Comparison of ENCODE assay signal across 9 cellular contexts in the genomic region with DNA sequence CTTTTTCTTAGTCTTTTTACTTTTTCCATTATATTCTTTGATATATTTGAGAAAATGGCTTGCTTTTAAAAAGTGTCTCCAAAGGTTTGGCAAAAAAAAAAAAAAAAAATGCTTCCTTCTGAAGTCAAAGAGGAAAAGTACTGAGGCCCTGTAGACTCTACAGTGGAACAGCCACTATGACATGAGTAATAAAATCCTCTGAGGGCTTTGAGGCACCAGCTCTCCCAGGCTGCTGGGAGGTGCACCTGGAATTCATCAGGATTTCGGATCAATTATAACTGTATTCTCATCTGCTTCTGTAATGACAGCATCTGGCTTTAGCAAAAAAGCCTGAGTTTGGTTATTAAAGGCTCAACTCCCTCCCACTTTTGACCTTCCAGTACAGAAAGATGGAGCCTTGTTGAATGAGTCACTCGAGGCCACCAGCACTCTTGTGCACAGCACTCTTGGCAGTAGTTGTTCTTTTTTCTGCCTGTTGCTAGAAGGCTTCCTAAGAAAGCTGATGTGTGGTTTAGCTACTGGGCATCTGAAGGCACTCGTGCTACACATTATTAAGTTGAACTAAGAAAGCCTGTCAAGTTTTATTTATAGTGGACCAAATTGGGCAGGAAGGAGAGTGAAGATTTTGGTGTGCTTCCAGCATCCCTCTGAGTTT.
A peak's percentile ranks its signal among the peaks of the same experiment; 100 is the strongest.
DNase-seq lines count a peak whose midpoint lies in the region; ATAC-seq and TF ChIP-seq lines count a peak whose summit lies in the region.
"Had no signal": no experiment of that assay in that cellular context is flagged by ENCODE, and none has a peak within 500 bp of the region (broad histone marks: within the 10 kb centered on the region; RNA-seq: fewer than 3 reads in every experiment).

No MANE protein-coding gene starts in this region.

- TF ChIP-seq POLR2A in thyroid gland (IDR thresholded peaks at IDR 0.05) = no peak

- H3K36me3 Mint-ChIP-seq in activated CD8-positive, alpha-beta T cell treated with anti-CD3 and anti-CD28 coated beads for 36 hours (ENCODE audit: low read depth) = no peaks in the 10 kb centered on the region
- H3K36me3 Mint-ChIP-seq in activated CD8-positive, alpha-beta T cell treated with anti-CD3 and anti-CD28 coated beads, Interleukin-2, amount 10 ng/mL, durations not matched to agents 7 days and 5 days (ENCODE audit: low read depth) = no peaks in the 10 kb centered on the region
- H3K36me3 Mint-ChIP-seq in activated CD4-positive, alpha-beta memory T cell treated with anti-CD3 and anti-CD28 coated beads for 36 hours = no peaks in the 10 kb centered on the region

- no peak for ATAC-seq in activated CD8-positive, alpha-beta T cell treated with anti-CD3 and anti-CD28 coated beads for 36 hours
- no peak for ATAC-seq in activated CD8-positive, alpha-beta T cell treated with anti-CD3 and anti-CD28 coated beads, Interleukin-2, amount 10 ng/mL, durations not matched to agents 7 days and 5 days
- ATAC-seq in left ventricle myocardium superior (peak; percentile 73), GM21360 (IDR thresholded peaks at IDR 0.05; ENCODE audit: unreplicated experiment) (no peak)

- H3K9me3 ChIP-seq in thyroid gland = no peaks in the 10 kb centered on the region

- H3K27ac ChIP-seq in thyroid gland = peak overlapping the region in 2 of 3 donors; percentile 35

- POLR2A ChIA-PET in activated CD8-positive, alpha-beta T cell treated with anti-CD3 and anti-CD28 coated beads for 36 hours (lab: Charles Lee) = no interaction called here
- POLR2A ChIA-PET in activated CD8-positive, alpha-beta T cell treated with anti-CD3 and anti-CD28 coated beads, Interleukin-2, amount 10 ng/mL, durations not matched to agents 7 days and 5 days (lab: Charles Lee) = no interaction called here
- POLR2A ChIA-PET in activated CD4-positive, alpha-beta memory T cell treated with anti-CD3 and anti-CD28 coated beads for 36 hours (lab: Charles Lee) = interaction anchor here (0.7 kb wide), 1 partner anchor 159 kb away, joined by 3 read pairs; no protein-coding TSS in a partner anchor

- peak; percentile 12 for DNase-seq in activated CD8-positive, alpha-beta T cell treated with anti-CD3 and anti-CD28 coated beads for 36 hours
- no peak for DNase-seq in activated CD8-positive, alpha-beta T cell treated with anti-CD3 and anti-CD28 coated beads, Interleukin-2, amount 10 ng/mL, durations not matched to agents 7 days and 5 days
- DNase-seq in amniotic stem cell (lab: John Stamatoyannopoulos, UW) (peak; percentile 76), left ventricle myocardium superior (no peak), thyroid gland (peak; percentile 64 to 70), H7 (no peak)
- DNase-seq in activated CD4-positive, alpha-beta memory T cell treated with anti-CD3 and anti-CD28 coated beads for 36 hours = no peak
- DNase-seq: NCI-H1694 treated with DMSO at 0.1 percent for 48 hours had no signal

- H3K9me3 Mint-ChIP-seq in activated CD8-positive, alpha-beta T cell treated with anti-CD3 and anti-CD28 coated beads for 36 hours = no peaks in the 10 kb centered on the region
- no peaks in the 10 kb centered on the region for H3K9me3 Mint-ChIP-seq in activated CD8-positive, alpha-beta T cell treated with anti-CD3 and anti-CD28 coated beads, Interleukin-2, amount 10 ng/mL, durations not matched to agents 7 days and 5 days (ENCODE audit: insufficient read depth)
- no peaks in the 10 kb centered on the region for H3K9me3 Mint-ChIP-seq in activated CD4-positive, alpha-beta memory T cell treated with anti-CD3 and anti-CD28 coated beads for 36 hours

- 34 to 41% methylated on average over 3 of the region's 3 CpGs for WGBS in thyroid gland, 2 donors

- TF ChIP-seq CTCF in activated CD8-positive, alpha-beta T cell treated with anti-CD3 and anti-CD28 coated beads for 36 hours (IDR thresholded peaks at IDR 0.05) = no peak
- no peak for TF ChIP-seq CTCF in thyroid gland (IDR thresholded peaks at IDR 0.05)

- H3K27me3 Mint-ChIP-seq in activated CD8-positive, alpha-beta T cell treated with anti-CD3 and anti-CD28 coated beads for 36 hours = peaks cover 7% of the 10 kb centered on the region
- H3K27me3 Mint-ChIP-seq in activated CD8-positive, alpha-beta T cell treated with anti-CD3 and anti-CD28 coated beads, Interleukin-2, amount 10 ng/mL, durations not matched to agents 7 days and 5 days (ENCODE audit: low read depth) = peaks cover 13% of the 10 kb centered on the region
- H3K27me3 Mint-ChIP-seq in activated CD4-positive, alpha-beta memory T cell treated with anti-CD3 and anti-CD28 coated beads for 36 hours = peaks cover 10% of the 10 kb centered on the region

- no peaks in the 10 kb centered on the region for H3K36me3 ChIP-seq in thyroid gland
- peaks cover 2% of the 10 kb centered on the region; the same call in 1 of the 2 replicates for H3K36me3 ChIP-seq in H7 (replicated peaks; ENCODE audit: control insufficient read depth, insufficient read depth, low read length)

- CTCF ChIA-PET in activated CD8-positive, alpha-beta T cell treated with anti-CD3 and anti-CD28 coated beads for 36 hours (lab: Charles Lee) = no interaction called here
- CTCF ChIA-PET in activated CD8-positive, alpha-beta T cell treated with anti-CD3 and anti-CD28 coated beads, Interleukin-2, amount 10 ng/mL, durations not matched to agents 7 days and 5 days (lab: Charles Lee) = no interaction called here
- CTCF ChIA-PET in activated CD4-positive, alpha-beta memory T cell treated with anti-CD3 and anti-CD28 coated beads for 36 hours (lab: Charles Lee) = interaction anchor here (0.9 kb wide), 1 partner anchor 9 kb away, joined by 3 read pairs; no protein-coding TSS in a partner anchor

- no peaks in the 10 kb centered on the region for H3K4me1 Mint-ChIP-seq in activated CD8-positive, alpha-beta T cell treated with anti-CD3 and anti-CD28 coated beads for 36 hours (ENCODE audit: low read depth)
- no peaks in the 10 kb centered on the region for H3K4me1 Mint-ChIP-seq in activated CD8-positive, alpha-beta T cell treated with anti-CD3 and anti-CD28 coated beads, Interleukin-2, amount 10 ng/mL, durations not matched to agents 7 days and 5 days (ENCODE audit: low read depth)
- H3K4me1 Mint-ChIP-seq in activated CD4-positive, alpha-beta memory T cell treated with anti-CD3 and anti-CD28 coated beads for 36 hours (ENCODE audit: low read depth) = peaks cover 11% of the 10 kb centered on the region

- H3K4me3 Mint-ChIP-seq in activated CD8-positive, alpha-beta T cell treated with anti-CD3 and anti-CD28 coated beads for 36 hours = no peak overlapping the region
- no peak overlapping the region for H3K4me3 Mint-ChIP-seq in activated CD8-positive, alpha-beta T cell treated with anti-CD3 and anti-CD28 coated beads, Interleukin-2, amount 10 ng/mL, durations not matched to agents 7 days and 5 days
- H3K4me3 Mint-ChIP-seq in activated CD4-positive, alpha-beta memory T cell treated with anti-CD3 and anti-CD28 coated beads for 36 hours = no peak overlapping the region

- peaks cover 13 to 23% of the 10 kb centered on the region in 2 donors for H3K4me1 ChIP-seq in thyroid gland

- H3K27me3 ChIP-seq in thyroid gland (no peaks in the 10 kb centered on the region), H7 (ENCODE audit: control insufficient read depth, insufficient read depth, low read length) (no peaks in the 10 kb centered on the region)

- no peak overlapping the region for H3K4me3 ChIP-seq in thyroid gland (replicated peaks in 1 of 3)
- H3K4me3 ChIP-seq in H7 (ENCODE audit: insufficient read depth, low read depth, low read length) = no peak overlapping the region

- H3K27ac Mint-ChIP-seq in activated CD8-positive, alpha-beta T cell treated with anti-CD3 and anti-CD28 coated beads for 36 hours = no peak overlapping the region
- H3K27ac Mint-ChIP-seq in activated CD8-positive, alpha-beta T cell treated with anti-CD3 and anti-CD28 coated beads, Interleukin-2, amount 10 ng/mL, durations not matched to agents 7 days and 5 days = no peak overlapping the region
- H3K27ac Mint-ChIP-seq in activated CD4-positive, alpha-beta memory T cell treated with anti-CD3 and anti-CD28 coated beads for 36 hours = no peak overlapping the region

- intact Hi-C loops in activated CD8-positive, alpha-beta T cell treated with anti-CD3 and anti-CD28 coated beads for 36 hours (cut with micrococcal nuclease) = no loop called here
- intact Hi-C loops in left ventricle myocardium superior (cut with micrococcal nuclease) (no loop called here), thyroid gland (cut with DNase I) (no loop called here)
- intact Hi-C loops in activated CD4-positive, alpha-beta memory T cell treated with anti-CD3 and anti-CD28 coated beads for 36 hours (cut with micrococcal nuclease) = loop anchor here (2.0 kb wide), 1 partner anchor 13 kb away; no protein-coding TSS in a partner anchor

Comparison
In these comparisons a context has a peak if more than half of its experiments do, and no peak if none do; other contexts are left out.
1. DNase-seq: peak in activated CD8-positive, alpha-beta T cell treated with anti-CD3 and anti-CD28 coated beads for 36 hours (single experiment), amniotic stem cell (single experiment) and thyroid gland (2 of 2); none in activated CD8-positive, alpha-beta T cell treated with anti-CD3 and anti-CD28 coated beads, Interleukin-2, amount 10 ng/mL, durations not matched to agents 7 days and 5 days (single experiment), left ventricle myocardium superior (single experiment), H7 (single experiment) and activated CD4-positive, alpha-beta memory T cell treated with anti-CD3 and anti-CD28 coated beads for 36 hours (single experiment).